1 cellular context compared by ENCODE assay signal in genomic region chr10:119643306-119644214, GRCh38.
TF ChIP-seq lines count a peak whose summit lies in the region.

No MANE protein-coding gene starts in this region.

TF ChIP-seq in HepG2, 621 proteins besides CTCF, POLR2A, EP300 and RAD21 (continued from another document and continues in another):
- TF ChIP-seq SOX5 (CRISPR knock-in tag; IDR thresholded peaks at IDR 0.05; ENCODE audit: borderline replicate concordance) (peak; percentile 46; the same call in 1 of the 2 replicates), ARNTL (CRISPR knock-in tag; IDR thresholded peaks at IDR 0.05) (peak; percentile 77), POLR2AphosphoS5 (IDR thresholded peaks at IDR 0.05; ENCODE audit: low read depth, low read length) (peak; percentile 41; the same call in 1 of the 2 replicates), ZNF30 (CRISPR knock-in tag; IDR thresholded peaks at IDR 0.05) (0 out of 2 replicates have a peak, but pooled peaks have one; percentile 69), HMGXB4 (CRISPR knock-in tag; IDR thresholded peaks at IDR 0.05; ENCODE audit: borderline replicate concordance in 1 of 2, low read depth in 1 of 2) (peak; percentile 20 to 64; a peak in 2 of 4 replicates), POLR2G (IDR thresholded peaks at IDR 0.05; ENCODE audit: low read depth, low read length) (no peak), HOXD1 (CRISPR knock-in tag; IDR thresholded peaks at IDR 0.05) (no peak), ZNF546 (CRISPR knock-in tag; conservative IDR thresholded peaks at IDR 0.05) (no peak), LCORL (IDR thresholded peaks at IDR 0.05) (no peak), LCORL (CRISPR knock-in tag; IDR thresholded peaks at IDR 0.05) (peak; percentile 26; the same call in 1 of the 2 replicates), SALL1 (CRISPR knock-in tag; IDR thresholded peaks at IDR 0.05) (peak; percentile 62), ZMYM4 (CRISPR knock-in tag; IDR thresholded peaks at IDR 0.05) (peak; percentile 80), PAXIP1 (CRISPR knock-in tag; conservative IDR thresholded peaks at IDR 0.05) (peak; percentile 36; the same call in 1 of the 2 replicates), ZBTB7B (CRISPR knock-in tag; IDR thresholded peaks at IDR 0.05) (0 out of 2 replicates have a peak, but pooled peaks have one; percentile 38), HNRNPLL (IDR thresholded peaks at IDR 0.05; ENCODE audit: low read depth, low read length, poor library complexity, severe bottlenecking) (no peak), SOX13 (IDR thresholded peaks at IDR 0.05) (no peak), SOX13 (CRISPR knock-in tag; conservative IDR thresholded peaks at IDR 0.05 in 1 of 2, IDR thresholded peaks at IDR 0.05 in 1 of 2) (peak in 1 of 2 experiments; percentile 24; a peak in 1 of 4 replicates), KMT2A (CRISPR knock-in tag; IDR thresholded peaks at IDR 0.05) (0 out of 2 replicates have a peak, but pooled peaks have one; percentile 16), ZNF816 (CRISPR knock-in tag; IDR thresholded peaks at IDR 0.05; ENCODE audit: borderline replicate concordance) (0 out of 2 replicates have a peak, but pooled peaks have one; percentile 22), TFDP2 (CRISPR knock-in tag; IDR thresholded peaks at IDR 0.05) (0 out of 2 replicates have a peak, but pooled peaks have one; percentile 38), TFDP1 (CRISPR knock-in tag; IDR thresholded peaks at IDR 0.05; ENCODE audit: borderline replicate concordance) (0 out of 2 replicates have a peak, but pooled peaks have one; percentile 31), PHF8 (CRISPR knock-in tag; IDR thresholded peaks at IDR 0.05) (peak; percentile 32; the same call in 1 of the 2 replicates), ZNF770 (CRISPR knock-in tag; IDR thresholded peaks at IDR 0.05) (0 out of 2 replicates have a peak, but pooled peaks have one; percentile 24), GATAD2A (CRISPR knock-in tag; IDR thresholded peaks at IDR 0.05) (peak; percentile 11; the same call in 1 of the 2 replicates), MYPOP (CRISPR knock-in tag; IDR thresholded peaks at IDR 0.05) (peak; percentile 70; the same call in 1 of the 2 replicates), DMAP1 (CRISPR knock-in tag; IDR thresholded peaks at IDR 0.05) (peak; percentile 61), FOXO1 (CRISPR knock-in tag; IDR thresholded peaks at IDR 0.05) (0 out of 2 replicates have a peak, but pooled peaks have one; percentile 17), ARID5B (CRISPR knock-in tag; IDR thresholded peaks at IDR 0.05) (0 out of 2 replicates have a peak, but pooled peaks have one; percentile 9), ONECUT2 (CRISPR knock-in tag; IDR thresholded peaks at IDR 0.05) (peak; percentile 52; the same call in 1 of the 2 replicates), THAP7 (CRISPR knock-in tag; IDR thresholded peaks at IDR 0.05) (no peak), YY1 (IDR thresholded peaks at IDR 0.05; ENCODE audit: insufficient read depth, insufficient replicate concordance, low read depth, low read length) (peak; percentile 50), BHLHE40 (IDR thresholded peaks at IDR 0.05; ENCODE audit: low read length) (peak; percentile 89), TBX2 (CRISPR knock-in tag; IDR thresholded peaks at IDR 0.05; ENCODE audit: borderline replicate concordance) (peak; percentile 38; the same call in 1 of the 2 replicates), FOXJ3 (CRISPR knock-in tag; IDR thresholded peaks at IDR 0.05; ENCODE audit: borderline replicate concordance) (no peak), ZNF335 (CRISPR knock-in tag; IDR thresholded peaks at IDR 0.05) (no peak), SOX6 (IDR thresholded peaks at IDR 0.05) (no peak), SOX6 (CRISPR knock-in tag; IDR thresholded peaks at IDR 0.05) (peak; percentile 47; the same call in 1 of the 2 replicates), ZNF644 (CRISPR knock-in tag; IDR thresholded peaks at IDR 0.05; ENCODE audit: low read depth) (peak; percentile 71; the same call in 1 of the 2 replicates), MXD4 (CRISPR knock-in tag; IDR thresholded peaks at IDR 0.05) (peak; percentile 41; the same call in 1 of the 2 replicates), ASH2L (IDR thresholded peaks at IDR 0.05; ENCODE audit: insufficient read length, low read depth, low read length) (peak; percentile 25), ZNF333 (CRISPR knock-in tag; IDR thresholded peaks at IDR 0.05; ENCODE audit: borderline replicate concordance) (no peak), POGZ (CRISPR knock-in tag; IDR thresholded peaks at IDR 0.05) (peak; percentile 54; the same call in 1 of the 2 replicates), ZNF12 (CRISPR knock-in tag; IDR thresholded peaks at IDR 0.05) (0 out of 2 replicates have a peak, but pooled peaks have one; percentile 13), ZNF362 (CRISPR knock-in tag; IDR thresholded peaks at IDR 0.05; ENCODE audit: borderline replicate concordance) (peak; percentile 48; the same call in 1 of the 2 replicates)
